39 cellular contexts compared by ENCODE assay signal in the genomic region with DNA sequence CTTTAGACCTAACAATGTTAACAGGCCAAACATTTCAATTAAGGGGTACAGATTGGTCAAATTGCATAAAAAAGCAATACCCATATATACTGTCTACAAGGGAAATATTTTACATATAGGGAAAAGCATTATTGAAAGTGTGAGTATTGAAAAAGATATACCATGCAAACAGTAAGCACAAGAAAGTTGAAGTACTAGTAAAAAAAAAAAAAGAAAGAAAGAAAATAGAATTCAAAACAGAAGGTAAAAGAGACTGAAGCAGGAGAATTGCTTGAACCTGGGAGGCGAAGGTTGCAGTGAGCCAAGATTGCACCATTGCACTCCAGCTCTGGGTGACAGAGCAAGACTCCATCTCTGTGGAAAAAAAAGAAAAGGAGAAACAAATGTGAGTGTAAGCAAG. TPM values are rescaled to one million over a fixed set of nuclear protein-coding genes. Genes with fewer than 3 reads are reported as not detected.
"Had no signal": no experiment of that assay in that cellular context is flagged by ENCODE, and none has a peak within 500 bp of the region (broad histone marks: within the 10 kb centered on the region; RNA-seq: fewer than 3 reads in every experiment).

No MANE protein-coding gene starts in this region.

- H3K9me3 ChIP-seq: MG63 had no signal

- H3K4me3 ChIP-seq: MG63 had no signal

- DNase-seq: Karpas-422, Kasumi-1, MG63, MM.1S, NCI-H1048, NCI-H1092, NCI-H1092 treated with DMSO at 0.1 percent for 48 hours, NCI-H1105, NCI-H1105 treated with DMSO at 0.1 percent for 48 hours, NCI-H1417, NCI-H1417 treated with DMSO at 0.1 percent for 48 hours, NCI-H1436, NCI-H1436 treated with DMSO at 0.1 percent for 48 hours, NCI-H146, NCI-H1694, NCI-H1694 treated with DMSO at 0.1 percent for 48 hours, NCI-H187, NCI-H187 treated with DMSO at 0.1 percent for 48 hours, NCI-H1930, NCI-H2029, NCI-H2029 treated with DMSO at 0.1 percent for 48 hours, NCI-H2081, NCI-H2081 treated with DMSO at 0.1 percent for 48 hours, NCI-H2107, NCI-H2171, NCI-H2171 treated with DMSO at 0.1 percent for 48 hours, NCI-H2227 treated with DMSO at 0.1 percent for 48 hours, NCI-H226, NCI-H345, NCI-H446, NCI-H446 treated with DMSO at 0.1 percent for 48 hours, NCI-H510A, NCI-H510A treated with DMSO at 0.1 percent for 48 hours, NCI-H524, NCI-H524 treated with DMSO at 0.1 percent for 48 hours had no signal

- H3K27me3 ChIP-seq: MG63 had no signal

- H3K36me3 ChIP-seq: MG63 had no signal

RNA-seq across cellular contexts. Expression of a gene that starts 5.3 kb away (rescaled TPM):
- total RNA-seq: LHCN-M2, M059J, MCF 10A, NCI-H460 had no signal

RNA-seq across cellular contexts. Expression of a gene that starts 55.9 kb away (rescaled TPM):
- total RNA-seq: LHCN-M2, NCI-H460 had no signal
